ENCODE assay signal across 12 cellular contexts in genomic region chr11:112627588-112628045, GRCh38.
A peak's percentile ranks its signal among the peaks of the same experiment; 100 is the strongest.
DNase-seq lines count a peak whose midpoint lies in the region; ATAC-seq, FAIRE-seq and TF ChIP-seq lines count a peak whose summit lies in the region.
"Had no signal": no experiment of that assay in that cellular context is flagged by ENCODE, and none has a peak within 500 bp of the region (broad histone marks: within the 10 kb centered on the region; RNA-seq: fewer than 3 reads in every experiment).

No MANE protein-coding gene starts in this region.

- FAIRE-seq in GM12892 (lab: Jason Lieb, UNC) (peak; percentile 95), GM19239 (lab: Jason Lieb, UNC) (peak; percentile 74)

- TF ChIP-seq POLR2A in GM12892 (IDR thresholded peaks at IDR 0.05; ENCODE audit: low read depth, low read length): peak; percentile 76; the same call in 1 of the 2 replicates

- DNase-seq in GM12892 (ENCODE audit: insufficient read length): no peak
- DNase-seq in GM19239 (ENCODE audit: insufficient read length, low spot score): no peak
- no peak for DNase-seq in NCI-H345 treated with DMSO at 0.1 percent for 48 hours (lab: John Stamatoyannopoulos, UW; ENCODE audit: unreplicated experiment)
- DNase-seq in NCI-H2029 (lab: John Stamatoyannopoulos, UW): no peak
- no peak for DNase-seq in NOMO-1 treated with dmso at 0.1 percent for 144 hours (lab: John Stamatoyannopoulos, UW; ENCODE audit: unreplicated experiment)
- DNase-seq: activated T-cell treated with anti-CD3 and anti-CD28 coated beads, Interleukin-2, amount 50 U/mL, for 24 hours; body of pancreas; stimulated activated CD4-positive, alpha-beta T cell treated with anti-CD3 and anti-CD28 coated beads, Interleukin-4, amount 100 ng/mL, for 4 hours; testis had no signal

- ATAC-seq in HG02642 (IDR thresholded peaks at IDR 0.05; ENCODE audit: poor library complexity, unreplicated experiment) (peak; percentile 72), HG03432 (IDR thresholded peaks at IDR 0.05; ENCODE audit: unreplicated experiment) (peak; percentile 74), HG02970 (IDR thresholded peaks at IDR 0.05; ENCODE audit: low FRiP score, unreplicated experiment) (no peak)
- ATAC-seq: body of pancreas had no signal
